Comparison of ENCODE assay signal across 1 cellular context in the genomic region with DNA sequence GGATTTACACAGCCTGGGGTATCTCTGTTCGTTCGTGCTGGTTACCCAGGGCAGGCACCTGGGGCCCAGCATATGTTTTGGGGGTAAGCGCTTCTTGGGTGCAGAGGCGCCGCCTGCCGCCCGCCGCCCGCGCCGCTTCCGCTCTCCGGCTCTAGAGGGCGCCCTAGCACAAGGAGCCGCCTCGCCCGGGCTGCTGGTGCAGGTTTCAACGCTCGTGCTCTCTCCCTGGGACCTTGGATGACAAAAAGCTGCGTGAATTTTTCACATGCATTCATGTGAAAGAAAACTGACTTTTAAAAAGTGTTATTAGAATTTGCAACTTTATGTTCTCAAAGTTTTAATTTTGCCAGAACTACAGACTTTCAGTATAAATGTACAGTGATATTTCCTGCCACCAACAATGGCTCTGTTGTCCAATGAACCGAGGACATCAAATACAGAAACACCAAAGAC.
TF ChIP-seq lines count a peak whose summit lies in the region.

No MANE protein-coding gene starts in this region.

TF ChIP-seq in HepG2, 621 proteins besides CTCF, POLR2A, EP300 and RAD21 (continued from another document and continues in another):
- TF ChIP-seq USF2 (IDR thresholded peaks at IDR 0.05; ENCODE audit: low read depth, low read length), result no peak
- 0 out of 2 replicates have a peak, but pooled peaks have one; percentile 22 for TF ChIP-seq USF2 (CRISPR knock-in tag; IDR thresholded peaks at IDR 0.05; ENCODE audit: borderline replicate concordance)
- 0 out of 2 replicates have a peak, but pooled peaks have one; percentile 30 for TF ChIP-seq MIER3 (CRISPR knock-in tag; IDR thresholded peaks at IDR 0.05; ENCODE audit: borderline replicate concordance)
- no peak for TF ChIP-seq PRMT3 (CRISPR knock-in tag; IDR thresholded peaks at IDR 0.05; ENCODE audit: borderline replicate concordance, low read depth)
- 0 out of 2 replicates have a peak, but pooled peaks have one; percentile 46 for TF ChIP-seq ZSCAN9 (CRISPR knock-in tag; IDR thresholded peaks at IDR 0.05; ENCODE audit: borderline replicate concordance)
- peak; percentile 48; the same call in 1 of the 2 replicates for TF ChIP-seq MTF2 (CRISPR knock-in tag; IDR thresholded peaks at IDR 0.05; ENCODE audit: borderline replicate concordance)
- peak; percentile 99 for TF ChIP-seq STAG1 (CRISPR knock-in tag; IDR thresholded peaks at IDR 0.05)
- no peak for TF ChIP-seq SP140L (CRISPR knock-in tag; IDR thresholded peaks at IDR 0.05; ENCODE audit: borderline replicate concordance)
- TF ChIP-seq REXO4 (CRISPR knock-in tag; IDR thresholded peaks at IDR 0.05; ENCODE audit: borderline replicate concordance), result no peak
- no peak for TF ChIP-seq CEBPG (CRISPR knock-in tag; IDR thresholded peaks at IDR 0.05)
- TF ChIP-seq ZNF709 (CRISPR knock-in tag; IDR thresholded peaks at IDR 0.05), result peak; percentile 38; the same call in 1 of the 2 replicates
- peak; percentile 79 for TF ChIP-seq ZNF891 (CRISPR knock-in tag; IDR thresholded peaks at IDR 0.05)
- no peak for TF ChIP-seq ZNF570 (CRISPR knock-in tag; IDR thresholded peaks at IDR 0.05; ENCODE audit: borderline replicate concordance)
- no peak for TF ChIP-seq ZNF451 (CRISPR knock-in tag; IDR thresholded peaks at IDR 0.05)
- TF ChIP-seq ZNF597 (CRISPR knock-in tag; IDR thresholded peaks at IDR 0.05), result no peak
- TF ChIP-seq KDM4B (CRISPR knock-in tag; IDR thresholded peaks at IDR 0.05), result peak; percentile 70; the same call in 1 of the 2 replicates
- no peak for TF ChIP-seq ZNF777 (CRISPR knock-in tag; IDR thresholded peaks at IDR 0.05)
- no peak for TF ChIP-seq ZBTB42 (CRISPR knock-in tag; IDR thresholded peaks at IDR 0.05)
- peak; percentile 28; the same call in 1 of the 2 replicates for TF ChIP-seq TFDP2 (CRISPR knock-in tag; IDR thresholded peaks at IDR 0.05)
- peak; percentile 78; the same call in 1 of the 2 replicates for TF ChIP-seq ZNF614 (CRISPR knock-in tag; IDR thresholded peaks at IDR 0.05; ENCODE audit: borderline replicate concordance)
- TF ChIP-seq PTBP1 (IDR thresholded peaks at IDR 0.05; ENCODE audit: low read depth, low read length, poor library complexity, severe bottlenecking), result no peak
- TF ChIP-seq HNRNPUL1 (IDR thresholded peaks at IDR 0.05; ENCODE audit: low read depth, low read length), result no peak
- 0 out of 2 replicates have a peak, but pooled peaks have one; percentile 44 for TF ChIP-seq LRRFIP1 (CRISPR knock-in tag; conservative IDR thresholded peaks at IDR 0.05)
- no peak for TF ChIP-seq IKZF1 (IDR thresholded peaks at IDR 0.05)
- no peak for TF ChIP-seq ZNF235 (CRISPR knock-in tag; IDR thresholded peaks at IDR 0.05; ENCODE audit: borderline replicate concordance)
- TF ChIP-seq SNAI1 (CRISPR knock-in tag; IDR thresholded peaks at IDR 0.05; ENCODE audit: borderline replicate concordance), result peak; percentile 71; the same call in 1 of the 2 replicates
- TF ChIP-seq, protein P1, sequence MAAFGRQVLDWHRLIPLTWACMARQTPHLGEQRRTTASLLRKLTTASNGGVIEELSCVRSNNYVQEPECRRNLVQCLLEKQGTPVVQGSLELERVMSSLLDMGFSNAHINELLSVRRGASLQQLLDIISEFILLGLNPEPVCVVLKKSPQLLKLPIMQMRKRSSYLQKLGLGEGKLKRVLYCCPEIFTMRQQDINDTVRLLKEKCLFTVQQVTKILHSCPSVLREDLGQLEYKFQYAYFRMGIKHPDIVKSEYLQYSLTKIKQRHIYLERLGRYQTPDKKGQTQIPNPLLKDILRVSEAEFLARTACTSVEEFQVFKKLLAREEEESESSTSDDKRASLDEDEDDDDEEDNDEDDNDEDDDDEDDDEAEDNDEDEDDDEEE (CRISPR knock-in tag; IDR thresholded peaks at IDR 0.05), result no peak
- TF ChIP-seq ZBTB37 (CRISPR knock-in tag; IDR thresholded peaks at IDR 0.05), result no peak
- TF ChIP-seq HMG20A (CRISPR knock-in tag; IDR thresholded peaks at IDR 0.05; ENCODE audit: borderline replicate concordance), result no peak
- TF ChIP-seq ZFP36L2 (CRISPR knock-in tag; IDR thresholded peaks at IDR 0.05), result no peak
- 0 out of 2 replicates have a peak, but pooled peaks have one; percentile 44 for TF ChIP-seq ATF7-NPFF (CRISPR knock-in tag; IDR thresholded peaks at IDR 0.05; ENCODE audit: low read depth)
- TF ChIP-seq, protein P2, sequence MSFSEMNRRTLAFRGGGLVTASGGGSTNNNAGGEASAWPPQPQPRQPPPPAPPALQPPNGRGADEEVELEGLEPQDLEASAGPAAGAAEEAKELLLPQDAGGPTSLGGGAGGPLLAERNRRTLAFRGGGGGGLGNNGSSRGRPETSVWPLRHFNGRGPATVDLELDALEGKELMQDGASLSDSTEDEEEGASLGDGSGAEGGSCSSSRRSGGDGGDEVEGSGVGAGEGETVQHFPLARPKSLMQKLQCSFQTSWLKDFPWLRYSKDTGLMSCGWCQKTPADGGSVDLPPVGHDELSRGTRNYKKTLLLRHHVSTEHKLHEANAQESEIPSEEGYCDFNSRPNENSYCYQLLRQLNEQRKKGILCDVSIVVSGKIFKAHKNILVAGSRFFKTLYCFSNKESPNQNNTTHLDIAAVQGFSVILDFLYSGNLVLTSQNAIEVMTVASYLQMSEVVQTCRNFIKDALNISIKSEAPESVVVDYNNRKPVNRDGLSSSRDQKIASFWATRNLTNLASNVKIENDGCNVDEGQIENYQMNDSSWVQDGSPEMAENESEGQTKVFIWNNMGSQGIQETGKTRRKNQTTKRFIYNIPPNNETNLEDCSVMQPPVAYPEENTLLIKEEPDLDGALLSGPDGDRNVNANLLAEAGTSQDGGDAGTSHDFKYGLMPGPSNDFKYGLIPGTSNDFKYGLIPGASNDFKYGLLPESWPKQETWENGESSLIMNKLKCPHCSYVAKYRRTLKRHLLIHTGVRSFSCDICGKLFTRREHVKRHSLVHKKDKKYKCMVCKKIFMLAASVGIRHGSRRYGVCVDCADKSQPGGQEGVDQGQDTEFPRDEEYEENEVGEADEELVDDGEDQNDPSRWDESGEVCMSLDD (CRISPR knock-in tag; IDR thresholded peaks at IDR 0.05; ENCODE audit: borderline replicate concordance), result no peak
- no peak for TF ChIP-seq MAFG (CRISPR knock-in tag; IDR thresholded peaks at IDR 0.05)
- peak; percentile 75; the same call in 1 of the 2 replicates for TF ChIP-seq ZNF34 (CRISPR knock-in tag; IDR thresholded peaks at IDR 0.05; ENCODE audit: borderline replicate concordance)
- TF ChIP-seq ZNF710 (CRISPR knock-in tag; IDR thresholded peaks at IDR 0.05; ENCODE audit: borderline replicate concordance), result 0 out of 2 replicates have a peak, but pooled peaks have one; percentile 26
- TF ChIP-seq EHMT2 (IDR thresholded peaks at IDR 0.05; ENCODE audit: borderline replicate concordance, low read depth, low read length), result no peak
- no peak for TF ChIP-seq SMAD9 (CRISPR knock-in tag; IDR thresholded peaks at IDR 0.05)
- no peak for TF ChIP-seq ZNF337 (CRISPR knock-in tag; IDR thresholded peaks at IDR 0.05; ENCODE audit: borderline replicate concordance, low read depth)
- TF ChIP-seq ZBTB21 (CRISPR knock-in tag; IDR thresholded peaks at IDR 0.05), result no peak
- 0 out of 2 replicates have a peak, but pooled peaks have one; percentile 40 for TF ChIP-seq GATAD2A (CRISPR knock-in tag; IDR thresholded peaks at IDR 0.05)
- TF ChIP-seq ZNF75D (CRISPR knock-in tag; IDR thresholded peaks at IDR 0.05; ENCODE audit: borderline replicate concordance), result no peak
- TF ChIP-seq REPIN1 (CRISPR knock-in tag; IDR thresholded peaks at IDR 0.05; ENCODE audit: borderline replicate concordance, low read depth), result peak; percentile 63; the same call in 1 of the 2 replicates
- TF ChIP-seq, protein P3, sequence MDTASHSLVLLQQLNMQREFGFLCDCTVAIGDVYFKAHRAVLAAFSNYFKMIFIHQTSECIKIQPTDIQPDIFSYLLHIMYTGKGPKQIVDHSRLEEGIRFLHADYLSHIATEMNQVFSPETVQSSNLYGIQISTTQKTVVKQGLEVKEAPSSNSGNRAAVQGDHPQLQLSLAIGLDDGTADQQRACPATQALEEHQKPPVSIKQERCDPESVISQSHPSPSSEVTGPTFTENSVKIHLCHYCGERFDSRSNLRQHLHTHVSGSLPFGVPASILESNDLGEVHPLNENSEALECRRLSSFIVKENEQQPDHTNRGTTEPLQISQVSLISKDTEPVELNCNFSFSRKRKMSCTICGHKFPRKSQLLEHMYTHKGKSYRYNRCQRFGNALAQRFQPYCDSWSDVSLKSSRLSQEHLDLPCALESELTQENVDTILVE (CRISPR knock-in tag; IDR thresholded peaks at IDR 0.05), result 0 out of 2 replicates have a peak, but pooled peaks have one; percentile 20
